In genomic region chr5:96781031-96781733, GRCh38 we compare ENCODE assay signal across 10 cellular contexts. TPM values are rescaled to one million over a fixed set of nuclear protein-coding genes. Genes with fewer than 3 reads are reported as not detected.
A peak's percentile ranks its signal among the peaks of the same experiment; 100 is the strongest.
DNase-seq lines count a peak whose midpoint lies in the region; ATAC-seq and TF ChIP-seq lines count a peak whose summit lies in the region.
"Had no signal": no experiment of that assay in that cellular context is flagged by ENCODE, and none has a peak within 500 bp of the region (broad histone marks: within the 10 kb centered on the region; RNA-seq: fewer than 3 reads in every experiment).

No MANE protein-coding gene starts in this region.

- H3K79me2 ChIP-seq in smooth muscle cell (ENCODE audit: low read depth) = no peaks in the 10 kb centered on the region

- CTCF ChIA-PET in HEK293T (lab: Yijun Ruan, JAX) = no interaction called here

- POLR2A ChIA-PET in HEK293T (lab: Yijun Ruan, JAX) = no interaction called here

- 59% methylated on average over 1 of the region's 1 CpG for WGBS in smooth muscle cell (ENCODE audit: low lambda C conversion rate)

- H3K4me2 ChIP-seq in smooth muscle cell = peak overlapping the region; percentile 30

- H4K20me1 ChIP-seq in smooth muscle cell (ENCODE audit: low read depth) = no peaks in the 10 kb centered on the region

- peaks cover 22% of the 10 kb centered on the region for H3F3A ChIP-seq in smooth muscle cell (ENCODE audit: low read depth)

- DNase-seq in HEK293T (ENCODE audit: extremely low spot score) (no peak), foreskin fibroblast (peak; percentile 32 to 62), smooth muscle cell (lab: John Stamatoyannopoulos, UW; ENCODE audit: unreplicated experiment) (no peak), NCI-H2196 treated with DMSO at 0.1 percent for 48 hours (lab: John Stamatoyannopoulos, UW; ENCODE audit: unreplicated experiment) (no peak)
- DNase-seq: activated CD4-positive, alpha-beta T cell treated with anti-CD3 and anti-CD28 coated beads for 1 hour; effector CD8-positive, alpha-beta T cell had no signal

- peak overlapping the region; percentile 67 for H3K27ac ChIP-seq in smooth muscle cell (ENCODE audit: low read depth)
- H3K27ac ChIP-seq: neutrophil had no signal

- H3K9me3 ChIP-seq in smooth muscle cell (replicated peaks; ENCODE audit: low read depth) = no peaks in the 10 kb centered on the region
- H3K9me3 ChIP-seq: neutrophil had no signal

- peaks cover 5% of the 10 kb centered on the region for H3K4me1 ChIP-seq in smooth muscle cell (ENCODE audit: low read depth)

- no peak overlapping the region for H3K9ac ChIP-seq in smooth muscle cell (ENCODE audit: low read depth)

- no peaks in the 10 kb centered on the region for H3K36me3 ChIP-seq in smooth muscle cell (ENCODE audit: low read depth)

- no peak overlapping the region for H3K4me3 ChIP-seq in foreskin fibroblast (ENCODE audit: low read depth in 1 of 2, low read length in 2 of 2)
- no peak overlapping the region for H3K4me3 ChIP-seq in smooth muscle cell

- ATAC-seq in SK-N-SH treated with all-trans-retinoic acid at 6 μM for 48 hours (peak; percentile 43), GM18867 (IDR thresholded peaks at IDR 0.05; ENCODE audit: unreplicated experiment) (no peak), GM21526 (IDR thresholded peaks at IDR 0.05; ENCODE audit: low FRiP score, unreplicated experiment) (no peak)

- no peaks in the 10 kb centered on the region for H3K27me3 ChIP-seq in smooth muscle cell (ENCODE audit: low read depth)
- H3K27me3 ChIP-seq: neutrophil had no signal

- H2AFZ ChIP-seq in smooth muscle cell (ENCODE audit: low read depth) = no peak overlapping the region

- TF ChIP-seq CTCF in foreskin fibroblast (IDR thresholded peaks at IDR 0.05; ENCODE audit: low read depth, low read length) (no peak), smooth muscle cell (IDR thresholded peaks at IDR 0.05; ENCODE audit: borderline replicate concordance, insufficient read depth, poor library complexity, severe bottlenecking) (no peak)

TF ChIP-seq in HEK293T, 16 proteins besides CTCF, POLR2A, EP300 and RAD21:
- no peak for TF ChIP-seq ZNF384 (IDR thresholded peaks at IDR 0.05)
- no peak for TF ChIP-seq FOXM1 (IDR thresholded peaks at IDR 0.05; ENCODE audit: borderline replicate concordance)
- TF ChIP-seq FOXK2 (IDR thresholded peaks at IDR 0.05) = no peak
- 0 out of 2 replicates have a peak, but pooled peaks have one; percentile 2 for TF ChIP-seq PKNOX1 (IDR thresholded peaks at IDR 0.05)
- TF ChIP-seq ELF4 (IDR thresholded peaks at IDR 0.05) = no peak
- TF ChIP-seq SUZ12 (IDR thresholded peaks at IDR 0.05) = no peak
- TF ChIP-seq SP1 (IDR thresholded peaks at IDR 0.05) = no peak
TF ChIP-seq in HEK293T: peak in this region for 1.

TF ChIP-seq in SK-N-SH treated with all-trans-retinoic acid at 6 μM for 48 hours, 23 proteins besides CTCF, POLR2A, EP300 and RAD21:
- TF ChIP-seq ISL1 (CRISPR knock-in tag; IDR thresholded peaks at IDR 0.05) (peak; percentile 41), SNAI2 (CRISPR knock-in tag; IDR thresholded peaks at IDR 0.05) (no peak), PATZ1 (CRISPR knock-in tag; IDR thresholded peaks at IDR 0.05; ENCODE audit: borderline replicate concordance) (no peak), BACH2 (CRISPR knock-in tag; IDR thresholded peaks at IDR 0.05; ENCODE audit: borderline replicate concordance) (no peak), ZNF565 (CRISPR knock-in tag; conservative IDR thresholded peaks at IDR 0.05; ENCODE audit: low read depth) (no peak), CREB5 (CRISPR knock-in tag; IDR thresholded peaks at IDR 0.05; ENCODE audit: low read depth) (0 out of 2 replicates have a peak, but pooled peaks have one; percentile 39), CSDC2 (CRISPR knock-in tag; IDR thresholded peaks at IDR 0.05) (no peak), ZNF70 (CRISPR knock-in tag; IDR thresholded peaks at IDR 0.05) (no peak), POU6F1 (CRISPR knock-in tag; IDR thresholded peaks at IDR 0.05; ENCODE audit: borderline replicate concordance, low read depth) (no peak), PPARA (CRISPR knock-in tag; IDR thresholded peaks at IDR 0.05; ENCODE audit: borderline replicate concordance) (no peak), OSR1 (CRISPR knock-in tag; IDR thresholded peaks at IDR 0.05) (no peak), TOX (CRISPR knock-in tag; IDR thresholded peaks at IDR 0.05; ENCODE audit: borderline replicate concordance) (no peak), ZFP3 (CRISPR knock-in tag; IDR thresholded peaks at IDR 0.05) (no peak), ZC3H10 (CRISPR knock-in tag; IDR thresholded peaks at IDR 0.05) (no peak), CSRNP3 (CRISPR knock-in tag; IDR thresholded peaks at IDR 0.05) (no peak), ZNF8 (CRISPR knock-in tag; IDR thresholded peaks at IDR 0.05) (no peak), TSHZ2 (CRISPR knock-in tag; IDR thresholded peaks at IDR 0.05) (no peak)

RNA-seq across cellular contexts. Expression of gene ERAP1, which starts 26.6 kb away (rescaled TPM):
- total RNA-seq in smooth muscle cell = 24.2 and 26.1 TPM in 2 replicates
- 9.4 and 10.6 TPM in 2 replicates for polyA plus RNA-seq in smooth muscle cell

Comparison
In these comparisons a context has a peak if more than half of its experiments do, and no peak if none do; other contexts are left out.
1. DNase-seq: peak in foreskin fibroblast (2 of 2); none in HEK293T (single experiment), smooth muscle cell (single experiment) and NCI-H2196 treated with DMSO at 0.1 percent for 48 hours (single experiment).